ENCODE assay signal across 17 cellular contexts in the genomic region with DNA sequence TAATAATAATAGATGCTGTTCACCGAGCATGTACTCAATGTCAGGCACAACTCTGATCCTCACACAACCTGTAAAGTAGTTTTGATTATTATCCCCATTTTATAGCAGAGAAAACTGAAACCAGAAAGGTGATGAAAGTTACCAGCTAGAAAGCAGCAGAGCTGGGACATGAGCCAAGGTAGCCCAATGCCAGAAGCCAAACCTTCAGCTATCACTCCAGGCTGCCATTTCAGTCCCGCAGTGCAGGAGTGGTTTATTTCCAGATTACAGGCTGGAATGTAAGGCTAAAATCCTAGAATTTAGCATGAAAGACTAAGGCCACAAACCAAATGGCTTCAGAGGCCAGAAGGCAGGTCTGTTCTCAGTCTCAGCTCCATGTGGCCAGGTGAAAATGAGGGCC.
A peak's percentile ranks its signal among the peaks of the same experiment; 100 is the strongest.
DNase-seq lines count a peak whose midpoint lies in the region; TF ChIP-seq lines count a peak whose summit lies in the region.
"Had no signal": no experiment of that assay in that cellular context is flagged by ENCODE, and none has a peak within 500 bp of the region (broad histone marks: within the 10 kb centered on the region; RNA-seq: fewer than 3 reads in every experiment).

No MANE protein-coding gene starts in this region.

- no peaks in the 10 kb centered on the region for H3K9me3 Mint-ChIP-seq in activated CD4-positive, alpha-beta memory T cell treated with anti-CD3 and anti-CD28 coated beads for 36 hours

- no peak overlapping the region for H3K27ac Mint-ChIP-seq in activated CD4-positive, alpha-beta memory T cell treated with anti-CD3 and anti-CD28 coated beads for 36 hours

- TF ChIP-seq CTCF in AG10803 (conservative IDR thresholded peaks at IDR 0.05; ENCODE audit: low read length) (no peak), fibroblast of the aortic adventitia (IDR thresholded peaks at IDR 0.05; ENCODE audit: insufficient read depth, low read length) (no peak)

- CTCF ChIA-PET in activated CD4-positive, alpha-beta memory T cell treated with anti-CD3 and anti-CD28 coated beads for 36 hours (lab: Charles Lee) = no interaction called here

- POLR2A ChIA-PET in activated CD4-positive, alpha-beta memory T cell treated with anti-CD3 and anti-CD28 coated beads for 36 hours (lab: Charles Lee) = no interaction called here

- no peaks in the 10 kb centered on the region for H3K27me3 Mint-ChIP-seq in activated CD4-positive, alpha-beta memory T cell treated with anti-CD3 and anti-CD28 coated beads for 36 hours

- no peak overlapping the region for H3K4me3 Mint-ChIP-seq in activated CD4-positive, alpha-beta memory T cell treated with anti-CD3 and anti-CD28 coated beads for 36 hours

- intact Hi-C loops in activated CD4-positive, alpha-beta memory T cell treated with anti-CD3 and anti-CD28 coated beads for 36 hours (cut with micrococcal nuclease) = no loop called here

- in situ Hi-C loops in ACHN (cut with HindIII; ENCODE audit: low pct_ligation_motif_present, low pct_unique_long_range_greater_than_20kb, low sequenced_read_pairs) = no loop called here

- DNase-seq in AG08396 (ENCODE audit: low spot score) (peak; percentile 21), AG10803 (ENCODE audit: low read depth) (peak; percentile 19), astrocyte of the hippocampus (ENCODE audit: low read depth, low spot score) (peak; percentile 66), fibroblast of the aortic adventitia (ENCODE audit: low read depth) (peak; percentile 57), NCI-H2081 treated with DMSO at 0.1 percent for 48 hours (lab: John Stamatoyannopoulos, UW) (no peak), ACHN (no peak)
- DNase-seq in activated CD4-positive, alpha-beta memory T cell treated with anti-CD3 and anti-CD28 coated beads for 36 hours = no peak
- DNase-seq: GM23248, H7, Karpas-422, NCI-H1092, NCI-H1417 treated with DMSO at 0.1 percent for 48 hours, NCI-H1694 treated with DMSO at 0.1 percent for 48 hours, NCI-H2107, NCI-H524, NCI-H774, SIG-M5 had no signal

- H3K4me3 ChIP-seq in AG10803 (ENCODE audit: low read length) (no peak overlapping the region), fibroblast of the aortic adventitia (ENCODE audit: low read depth, low read length) (no peak overlapping the region)
- H3K4me3 ChIP-seq: GM23248 had no signal

- H3K4me1 Mint-ChIP-seq in activated CD4-positive, alpha-beta memory T cell treated with anti-CD3 and anti-CD28 coated beads for 36 hours (ENCODE audit: low read depth) = no peaks in the 10 kb centered on the region

- no peaks in the 10 kb centered on the region for H3K36me3 Mint-ChIP-seq in activated CD4-positive, alpha-beta memory T cell treated with anti-CD3 and anti-CD28 coated beads for 36 hours

Comparison
In these comparisons a context has a peak if more than half of its experiments do, and no peak if none do; other contexts are left out.
1. DNase-seq: peak in AG08396 (single experiment), AG10803 (single experiment), astrocyte of the hippocampus (single experiment) and fibroblast of the aortic adventitia (single experiment); none in NCI-H2081 treated with DMSO at 0.1 percent for 48 hours (single experiment), ACHN (single experiment) and activated CD4-positive, alpha-beta memory T cell treated with anti-CD3 and anti-CD28 coated beads for 36 hours (single experiment).